ENCODE assay signal across 1 cellular context in the genomic region with DNA sequence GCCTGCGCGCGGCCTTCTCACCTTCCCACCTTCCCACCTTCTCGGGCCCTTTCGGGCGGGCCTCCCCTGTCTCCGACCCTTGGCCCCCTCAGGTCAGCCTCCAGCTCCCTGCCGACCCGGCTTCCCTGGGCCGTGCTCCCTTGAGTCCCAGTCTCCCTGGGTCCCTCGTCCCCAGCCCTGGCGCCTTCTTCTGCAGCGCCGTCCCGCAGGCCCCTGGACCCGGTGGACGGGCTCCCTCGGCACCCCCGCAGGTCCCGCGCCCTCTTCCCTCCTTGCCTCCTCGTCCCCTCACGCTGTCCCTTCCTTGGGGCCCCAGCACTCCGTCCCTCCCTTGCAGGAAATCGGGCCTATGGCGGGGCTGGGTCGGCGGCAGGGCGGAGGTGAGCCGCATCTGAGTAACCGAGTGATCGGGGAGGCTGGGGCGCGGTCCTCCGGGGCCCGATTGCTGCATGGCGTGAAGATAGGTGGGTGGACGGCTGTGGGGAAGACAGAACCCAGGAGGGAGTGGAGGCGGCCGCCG.
TF ChIP-seq lines count a peak whose summit lies in the region.

No MANE protein-coding gene starts in this region.

TF ChIP-seq in H1, 55 proteins besides CTCF, POLR2A, EP300 and RAD21:
- TF ChIP-seq SIN3A (conservative IDR thresholded peaks at IDR 0.05 in 1 of 2, IDR thresholded peaks at IDR 0.05 in 1 of 2; ENCODE audit: low read depth in 1 of 2, low read length in 2 of 2): no peak
- no peak for TF ChIP-seq ZNF274 (IDR thresholded peaks at IDR 0.05; ENCODE audit: borderline replicate concordance, extremely low read depth, low read length)
- TF ChIP-seq EZH2 (IDR thresholded peaks at IDR 0.05; ENCODE audit: low read depth, low read length, severe bottlenecking): no peak
- TF ChIP-seq RXRA (IDR thresholded peaks at IDR 0.05; ENCODE audit: insufficient read depth, low read depth, low read length): no peak
- TF ChIP-seq TAF1 (IDR thresholded peaks at IDR 0.05; ENCODE audit: low read depth, low read length): no peak
- no peak for TF ChIP-seq SP4 (IDR thresholded peaks at IDR 0.05; ENCODE audit: low read length)
- no peak; the same call in 1 of the 2 replicates for TF ChIP-seq RBBP5 (IDR thresholded peaks at IDR 0.05; ENCODE audit: borderline replicate concordance, low read depth, low read length)
- TF ChIP-seq, protein P1, sequence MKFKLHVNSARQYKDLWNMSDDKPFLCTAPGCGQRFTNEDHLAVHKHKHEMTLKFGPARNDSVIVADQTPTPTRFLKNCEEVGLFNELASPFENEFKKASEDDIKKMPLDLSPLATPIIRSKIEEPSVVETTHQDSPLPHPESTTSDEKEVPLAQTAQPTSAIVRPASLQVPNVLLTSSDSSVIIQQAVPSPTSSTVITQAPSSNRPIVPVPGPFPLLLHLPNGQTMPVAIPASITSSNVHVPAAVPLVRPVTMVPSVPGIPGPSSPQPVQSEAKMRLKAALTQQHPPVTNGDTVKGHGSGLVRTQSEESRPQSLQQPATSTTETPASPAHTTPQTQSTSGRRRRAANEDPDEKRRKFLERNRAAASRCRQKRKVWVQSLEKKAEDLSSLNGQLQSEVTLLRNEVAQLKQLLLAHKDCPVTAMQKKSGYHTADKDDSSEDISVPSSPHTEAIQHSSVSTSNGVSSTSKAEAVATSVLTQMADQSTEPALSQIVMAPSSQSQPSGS (IDR thresholded peaks at IDR 0.05; ENCODE audit: low read length): no peak
- no peak for TF ChIP-seq PHF8 (conservative IDR thresholded peaks at IDR 0.05; ENCODE audit: low read depth, low read length)
- TF ChIP-seq EGR1 (IDR thresholded peaks at IDR 0.05; ENCODE audit: borderline replicate concordance, low read depth, low read length): no peak
- no peak for TF ChIP-seq JUN (IDR thresholded peaks at IDR 0.05; ENCODE audit: low read depth, low read length)
- no peak for TF ChIP-seq YY1 (IDR thresholded peaks at IDR 0.05; ENCODE audit: low read depth, low read length)
- TF ChIP-seq HDAC6 (IDR thresholded peaks at IDR 0.05; ENCODE audit: low read depth, low read length): no peak
- TF ChIP-seq TBP (IDR thresholded peaks at IDR 0.05; ENCODE audit: low read depth, low read length): no peak
- no peak for TF ChIP-seq BRCA1 (IDR thresholded peaks at IDR 0.05; ENCODE audit: low read depth, low read length)
- TF ChIP-seq BCL11A (IDR thresholded peaks at IDR 0.05; ENCODE audit: low read depth in 2 of 2, low read length in 2 of 2): no peak
- TF ChIP-seq, protein P2, sequence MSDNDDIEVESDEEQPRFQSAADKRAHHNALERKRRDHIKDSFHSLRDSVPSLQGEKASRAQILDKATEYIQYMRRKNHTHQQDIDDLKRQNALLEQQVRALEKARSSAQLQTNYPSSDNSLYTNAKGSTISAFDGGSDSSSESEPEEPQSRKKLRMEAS (IDR thresholded peaks at IDR 0.05): no peak
